Comparison of ENCODE assay signal across 8 cellular contexts in the genomic region with DNA sequence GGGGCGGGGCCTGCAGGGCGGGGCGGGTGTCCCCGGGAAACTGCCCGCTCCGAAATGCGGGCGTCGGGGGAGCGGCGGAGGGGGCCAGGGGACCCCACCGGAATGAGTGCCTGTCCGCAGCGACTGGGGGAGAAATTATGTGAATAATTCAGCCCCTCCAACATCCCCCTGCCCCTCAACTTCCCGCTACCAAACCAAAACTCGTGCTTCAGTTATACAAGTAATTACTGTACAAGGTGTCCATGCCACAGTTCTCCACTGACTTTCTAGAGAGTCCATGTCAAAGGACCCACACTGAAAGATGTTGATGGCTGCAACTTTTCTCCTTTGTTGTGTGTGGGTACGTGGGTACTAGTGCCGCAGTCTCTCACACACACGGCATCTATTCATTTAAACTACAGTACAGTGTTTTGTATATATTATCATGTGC. TPM values are rescaled to one million over a fixed set of nuclear protein-coding genes. Genes with fewer than 3 reads are reported as not detected.
DNase-seq lines count a peak whose midpoint lies in the region; ATAC-seq and TF ChIP-seq lines count a peak whose summit lies in the region.

No MANE protein-coding gene starts in this region.

- peak; percentile 28 for TF ChIP-seq POLR2A in GM18951 (IDR thresholded peaks at IDR 0.05; ENCODE audit: extremely low read depth, insufficient read depth, insufficient read length)

- DNase-seq in T-helper 17 cell (no peak), fibroblast of gingiva (ENCODE audit: low read depth) (peak; percentile 10), neuronal stem cell (ENCODE audit: low spot score) (no peak), dedifferentiated amniotic fluid mesenchymal stem cell (ENCODE audit: extremely low spot score) (no peak), germinal center (ENCODE audit: low spot score) (no peak)

- peak; percentile 7 for ATAC-seq in HG03378 (IDR thresholded peaks at IDR 0.05; ENCODE audit: unreplicated experiment)
- peak; percentile 22 for ATAC-seq in T-helper 17 cell

- no peaks in the 10 kb centered on the region for H3K36me3 ChIP-seq in neuronal stem cell (replicated peaks in 1 of 2; ENCODE audit: control insufficient read depth in 2 of 2, insufficient read depth in 2 of 2, low read length in 2 of 2)

- H3K27ac ChIP-seq in C4-2B, result peak overlapping the region; percentile 89
- H3K27ac ChIP-seq in neuronal stem cell (replicated peaks; ENCODE audit: low read length), result no peak overlapping the region

- peaks cover 2% of the 10 kb centered on the region for H3K79me1 ChIP-seq in neuronal stem cell (ENCODE audit: low read depth, low read length)

- no peak overlapping the region for H4K91ac ChIP-seq in neuronal stem cell (ENCODE audit: low read depth, low read length, poor library complexity)

- peak overlapping the region; percentile 97 for H3K27ac Mint-ChIP-seq in T-helper 17 cell

- H3K4me3 ChIP-seq in neuronal stem cell (ENCODE audit: low read length in 2 of 2), result peak overlapping the region; percentile 75 to 79

- no peaks in the 10 kb centered on the region for H3K36me3 Mint-ChIP-seq in T-helper 17 cell (ENCODE audit: low read depth)

- peaks cover 4 to 8% of the 10 kb centered on the region in 2 donors for H3K4me1 ChIP-seq in neuronal stem cell (ENCODE audit: control insufficient read depth in 2 of 2, insufficient read depth in 1 of 2, low read depth in 1 of 2, low read length in 2 of 2)

- peak overlapping the region; percentile 63 for H3K4me2 ChIP-seq in neuronal stem cell (ENCODE audit: insufficient read depth, low read length, poor library complexity, severe bottlenecking)

- H3K14ac ChIP-seq in neuronal stem cell (ENCODE audit: low read length), result no peak overlapping the region

- H2BK5ac ChIP-seq in neuronal stem cell (ENCODE audit: low read length), result no peak overlapping the region

- H4K8ac ChIP-seq in neuronal stem cell (ENCODE audit: low read depth, low read length), result no peak overlapping the region

- peaks cover 28% of the 10 kb centered on the region for H3K4me1 Mint-ChIP-seq in T-helper 17 cell

- H3K27me3 Mint-ChIP-seq in T-helper 17 cell, result no peaks in the 10 kb centered on the region

- no CpG with 5 or more reads among the region's 19 CpGs for WGBS in neuronal stem cell (ENCODE audit: extremely low coverage in 2 of 2, insufficient read length in 2 of 2, insufficient replicate concordance in 1 of 2), 2 donors

- H3K4me3 Mint-ChIP-seq in T-helper 17 cell, result peak overlapping the region; percentile 96

- H3K9me3 ChIP-seq in T-helper 17 cell (ENCODE audit: control insufficient read depth, low read length, poor library complexity, severe bottlenecking) (no peaks in the 10 kb centered on the region), neuronal stem cell (replicated peaks in 1 of 2; ENCODE audit: control insufficient read depth in 2 of 2, insufficient read depth in 1 of 2, low read depth in 1 of 2, low read length in 2 of 2) (no peaks in the 10 kb centered on the region)

- peak overlapping the region; percentile 89 for H2AFZ ChIP-seq in neuronal stem cell (ENCODE audit: low read length)

- no peak overlapping the region for H2BK15ac ChIP-seq in neuronal stem cell (ENCODE audit: low read length)

- peak; percentile 61 for TF ChIP-seq CTCF in C4-2B (conservative IDR thresholded peaks at IDR 0.05)

- no peaks in the 10 kb centered on the region for H3K27me3 ChIP-seq in neuronal stem cell (ENCODE audit: control insufficient read depth in 3 of 3, insufficient read depth in 3 of 3, low read depth in 1 of 3, low read length in 3 of 3)

- H3K18ac ChIP-seq in neuronal stem cell (ENCODE audit: low read length), result no peak overlapping the region

- no peak overlapping the region for H3K9ac ChIP-seq in neuronal stem cell (ENCODE audit: low read depth, low read length, poor library complexity)

- no peak overlapping the region for H2BK120ac ChIP-seq in neuronal stem cell (ENCODE audit: low read depth, low read length)

- H2BK12ac ChIP-seq in neuronal stem cell (ENCODE audit: low read length), result no peak overlapping the region

- in situ Hi-C loops in GM18951 (cut with MboI; ENCODE audit: low sequenced_read_pairs, unreplicated experiment), result no loop called here

- H3K4ac ChIP-seq in neuronal stem cell (ENCODE audit: low read length), result no peak overlapping the region

- no peak overlapping the region for H2AK5ac ChIP-seq in neuronal stem cell (ENCODE audit: low read depth, low read length)

- H3K23ac ChIP-seq in neuronal stem cell (ENCODE audit: low read depth, low read length, poor library complexity), result no peak overlapping the region

RNA-seq across cellular contexts. Expression of gene CDK17, which starts 0.4 kb away (rescaled TPM):
- total RNA-seq in T-helper 17 cell, result 100 to 1,000 TPM; 123 to 131 TPM
- polyA plus RNA-seq in neuronal stem cell (2013, experiment 1 of 2), result 18.0 TPM
- 17.8 TPM for polyA plus RNA-seq in neuronal stem cell (2013, experiment 2 of 2)
